ENCODE assay signal across 33 cellular contexts in genomic region chr4:183011213-183011907, GRCh38.
DNase-seq lines count a peak whose midpoint lies in the region; ATAC-seq, FAIRE-seq and TF ChIP-seq lines count a peak whose summit lies in the region.
"Had no signal": no experiment of that assay in that cellular context is flagged by ENCODE, and none has a peak within 500 bp of the region (broad histone marks: within the 10 kb centered on the region; RNA-seq: fewer than 3 reads in every experiment).

No MANE protein-coding gene starts in this region.

- H3K79me1 ChIP-seq in mesenchymal stem cell (replicated peaks; ENCODE audit: low read length, poor library complexity, severe bottlenecking): no peaks in the 10 kb centered on the region

- H2AFZ ChIP-seq in astrocyte (ENCODE audit: low read depth, low read length) (no peak overlapping the region), mesenchymal stem cell (ENCODE audit: low read depth, low read length) (no peak overlapping the region)
- H2AFZ ChIP-seq: hepatocyte had no signal

- H3K27me3 ChIP-seq in astrocyte (ENCODE audit: insufficient read depth, low read length) (peaks cover 20% of the 10 kb centered on the region), mesenchymal stem cell (ENCODE audit: control insufficient read depth in 1 of 2, insufficient read depth in 1 of 2, low read length in 2 of 2) (peaks cover 28 to 45% of the 10 kb centered on the region in 2 experiments), right lobe of liver (no peaks in the 10 kb centered on the region)
- H3K27me3 ChIP-seq: vagina had no signal

- no peak overlapping the region for H3K4me3 Mint-ChIP-seq in astrocyte (ENCODE audit: unreplicated experiment)
- H3K4me3 Mint-ChIP-seq: activated T-helper 1 cell treated with anti-CD3 and anti-CD28 coated beads, Interleukin-12 subunit alpha, Interleukin-12 subunit beta, Interleukin-2, Interleukin-4 antibody, amounts not matched to agents 30 ng/mL and 10 ng/mL and 1 ng/mL, durations not matched to agents 14 hours and 24 hours and 36 hours; CD4-positive, CD25-positive, alpha-beta regulatory T cell; immature natural killer cell; neural crest cell; stimulated activated effector memory CD8-positive, alpha-beta T cell treated with anti-CD3 and anti-CD28 coated beads, Interleukin-12 subunit alpha, Interleukin-12 subunit beta, amount 100 ng/mL, for 72 hours; T-cell had no signal

- no peak overlapping the region for H2BK15ac ChIP-seq in mesenchymal stem cell (ENCODE audit: low read depth, poor library complexity, severe bottlenecking)

- H3K27ac ChIP-seq in astrocyte (ENCODE audit: low read depth, low read length) (no peak overlapping the region), mesenchymal stem cell (ENCODE audit: low read length, poor library complexity, severe bottlenecking) (no peak overlapping the region), right lobe of liver (no peak overlapping the region)
- H3K27ac ChIP-seq: dorsolateral prefrontal cortex, hepatocyte, KMS-11, psoas muscle, skin epidermis, vagina had no signal

- H3K23ac ChIP-seq in mesenchymal stem cell (ENCODE audit: low read length in 2 of 2): no peak overlapping the region

- H3K14ac ChIP-seq in mesenchymal stem cell (ENCODE audit: low read length in 2 of 2): no peak overlapping the region

- H3K4me1 ChIP-seq in astrocyte (ENCODE audit: insufficient read depth, low read length): no peaks in the 10 kb centered on the region
- peaks cover 1% of the 10 kb centered on the region for H3K4me1 ChIP-seq in mesenchymal stem cell (ENCODE audit: control insufficient read depth, insufficient read depth, low read depth, low read length)
- no peaks in the 10 kb centered on the region for H3K4me1 ChIP-seq in right lobe of liver
- H3K4me1 ChIP-seq: psoas muscle, vagina had no signal

- H3K36me3 Mint-ChIP-seq in astrocyte (ENCODE audit: low read depth, unreplicated experiment): no peaks in the 10 kb centered on the region
- H3K36me3 Mint-ChIP-seq: CD4-positive, CD25-positive, alpha-beta regulatory T cell; immature natural killer cell; stimulated activated effector memory CD8-positive, alpha-beta T cell treated with anti-CD3 and anti-CD28 coated beads, Interleukin-12 subunit alpha, Interleukin-12 subunit beta, amount 100 ng/mL, for 72 hours; T-cell had no signal

- H3K4me2 ChIP-seq in astrocyte (ENCODE audit: low read length) (no peak overlapping the region), mesenchymal stem cell (ENCODE audit: low read length, poor library complexity, severe bottlenecking) (no peak overlapping the region)
- H3K4me2 ChIP-seq: hepatocyte, KMS-11 had no signal

- H3K9me3 Mint-ChIP-seq in astrocyte (ENCODE audit: unreplicated experiment): no peaks in the 10 kb centered on the region
- H3K9me3 Mint-ChIP-seq: activated T-helper 1 cell treated with anti-CD3 and anti-CD28 coated beads, Interleukin-12 subunit alpha, Interleukin-12 subunit beta, Interleukin-2, Interleukin-4 antibody, amounts not matched to agents 30 ng/mL and 10 ng/mL and 1 ng/mL, durations not matched to agents 14 hours and 24 hours and 36 hours; immature natural killer cell; neural crest cell; stimulated activated effector memory CD8-positive, alpha-beta T cell treated with anti-CD3 and anti-CD28 coated beads, Interleukin-12 subunit alpha, Interleukin-12 subunit beta, amount 100 ng/mL, for 72 hours; T-cell had no signal

- H3K27me3 Mint-ChIP-seq in astrocyte (ENCODE audit: low read depth, unreplicated experiment): peaks cover 45% of the 10 kb centered on the region
- H3K27me3 Mint-ChIP-seq: CD4-positive, CD25-positive, alpha-beta regulatory T cell had no signal

- no peak overlapping the region for H2BK120ac ChIP-seq in mesenchymal stem cell (ENCODE audit: low read depth, low read length)

- H2BK5ac ChIP-seq in mesenchymal stem cell (ENCODE audit: low read depth, low read length, poor library complexity, severe bottlenecking): no peak overlapping the region

- no peak overlapping the region for H4K91ac ChIP-seq in mesenchymal stem cell (ENCODE audit: low read length)

- H3K4ac ChIP-seq in mesenchymal stem cell (ENCODE audit: low read depth in 1 of 2, low read length in 2 of 2): no peak overlapping the region

- no peaks in the 10 kb centered on the region for H3K9me3 ChIP-seq in astrocyte (ENCODE audit: insufficient read depth, low read depth, low read length)
- H3K9me3 ChIP-seq in mesenchymal stem cell (ENCODE audit: control insufficient read depth, low read length): no peaks in the 10 kb centered on the region
- no peaks in the 10 kb centered on the region for H3K9me3 ChIP-seq in right lobe of liver
- H3K9me3 ChIP-seq: mucosa of descending colon, psoas muscle, vagina had no signal

- no peak overlapping the region for H2AK5ac ChIP-seq in mesenchymal stem cell (ENCODE audit: low read length, severe bottlenecking)

- no peaks in the 10 kb centered on the region for H3K36me3 ChIP-seq in astrocyte (ENCODE audit: insufficient read depth, low read length)
- H3K36me3 ChIP-seq in mesenchymal stem cell (ENCODE audit: control insufficient read depth in 1 of 2, insufficient read depth in 2 of 2, low read depth in 1 of 2, low read length in 2 of 2): no peaks in the 10 kb centered on the region
- no peaks in the 10 kb centered on the region for H3K36me3 ChIP-seq in right lobe of liver
- H3K36me3 ChIP-seq: vagina had no signal

- H4K8ac ChIP-seq in mesenchymal stem cell (ENCODE audit: low read length): no peak overlapping the region

- H3K4me1 Mint-ChIP-seq in astrocyte (ENCODE audit: low read depth, unreplicated experiment): no peaks in the 10 kb centered on the region
- H3K4me1 Mint-ChIP-seq: immature natural killer cell; neural crest cell; stimulated activated effector memory CD8-positive, alpha-beta T cell treated with anti-CD3 and anti-CD28 coated beads, Interleukin-12 subunit alpha, Interleukin-12 subunit beta, amount 100 ng/mL, for 72 hours; T-cell had no signal

- no peak for FAIRE-seq in HTR-8/SVneo (lab: Jason Lieb, UNC)
- FAIRE-seq in astrocyte (lab: Jason Lieb, UNC): no peak
- FAIRE-seq: endothelial cell of umbilical vein, GM12891, H1 had no signal

- H3K79me2 ChIP-seq in astrocyte (ENCODE audit: insufficient read depth, low read length): no peaks in the 10 kb centered on the region
- H3K79me2 ChIP-seq: hepatocyte had no signal

- DNase-seq in Ammon's horn (ENCODE audit: low spot score) (peak; percentile 39), HTR-8/SVneo (ENCODE audit: insufficient read length, low spot score) (peak; percentile 23), astrocyte (ENCODE audit: low read depth) (peak; percentile 44), mesenchymal stem cell (peak; percentile 77), right lobe of liver (no peak), cerebellar cortex (ENCODE audit: low spot score) (no peak)
- DNase-seq: activated CD4-positive, alpha-beta T cell treated with anti-CD3 and anti-CD28 coated beads for 4 hours; activated naive CD4-positive, alpha-beta T cell treated with anti-CD3 and anti-CD28 coated beads, Interleukin-2, amount 50 U/mL, for 16 hours; CD4-positive, CD25-positive, alpha-beta regulatory T cell; DMS153; dorsolateral prefrontal cortex; foreskin fibroblast; immature natural killer cell; mucosa of descending colon; NCI-H187; NCI-H226; NCI-H774; psoas muscle; SHP77; stimulated activated CD4-positive, alpha-beta T cell treated with anti-CD3 and anti-CD28 coated beads, Interleukin-2, amount 100 ng/mL, for 24 hours; T-cell had no signal

- ATAC-seq in HG03025 (IDR thresholded peaks at IDR 0.05; ENCODE audit: low FRiP score, unreplicated experiment) (no peak), right lobe of liver (no peak), GM19324 (IDR thresholded peaks at IDR 0.05; ENCODE audit: low FRiP score, unreplicated experiment) (no peak)
- ATAC-seq: mucosa of descending colon; psoas muscle; stimulated activated effector memory CD8-positive, alpha-beta T cell treated with anti-CD3 and anti-CD28 coated beads, Interleukin-12 subunit alpha, Interleukin-12 subunit beta, amount 100 ng/mL, for 72 hours; T-cell had no signal

- H3K4me3 ChIP-seq in astrocyte (ENCODE audit: insufficient read depth, low read depth, low read length) (no peak overlapping the region), mesenchymal stem cell (ENCODE audit: insufficient read depth in 1 of 2, low read depth in 1 of 2, low read length in 2 of 2) (no peak overlapping the region), right lobe of liver (no peak overlapping the region)
- H3K4me3 ChIP-seq: dorsolateral prefrontal cortex, hepatocyte, mucosa of descending colon, psoas muscle, skin epidermis, vagina had no signal

- H2BK12ac ChIP-seq in mesenchymal stem cell (ENCODE audit: low read length in 2 of 2): no peak overlapping the region

- H3K27ac Mint-ChIP-seq in astrocyte (ENCODE audit: unreplicated experiment): peak overlapping the region; percentile 12
- H3K27ac Mint-ChIP-seq: activated T-helper 1 cell treated with anti-CD3 and anti-CD28 coated beads, Interleukin-12 subunit alpha, Interleukin-12 subunit beta, Interleukin-2, Interleukin-4 antibody, amounts not matched to agents 30 ng/mL and 10 ng/mL and 1 ng/mL, durations not matched to agents 14 hours and 24 hours and 36 hours; CD4-positive, CD25-positive, alpha-beta regulatory T cell; immature natural killer cell; stimulated activated effector memory CD8-positive, alpha-beta T cell treated with anti-CD3 and anti-CD28 coated beads, Interleukin-12 subunit alpha, Interleukin-12 subunit beta, amount 100 ng/mL, for 72 hours; T-cell had no signal

- peak overlapping the region in 1 of 2 experiments; percentile 5 for H3K18ac ChIP-seq in mesenchymal stem cell (ENCODE audit: low read depth in 1 of 2, low read length in 2 of 2)

- 26% methylated on average over 8 of the region's 8 CpGs for WGBS in mesenchymal stem cell
- WGBS in right lobe of liver (ENCODE audit: insufficient coverage, low coverage, low lambda C conversion rate, missing lambda C conversion rate): 53% methylated on average over 7 of the region's 8 CpGs

- H3K9ac ChIP-seq in astrocyte (ENCODE audit: low read length) (no peak overlapping the region), mesenchymal stem cell (ENCODE audit: low read length) (no peak overlapping the region)
- H3K9ac ChIP-seq: KMS-11 had no signal

- H4K20me1 ChIP-seq in astrocyte (ENCODE audit: insufficient read depth, low read length): no peaks in the 10 kb centered on the region

- intact Hi-C loops in right lobe of liver (cut with DNase I): no loop called here

- no peak for TF ChIP-seq POLR2A in right lobe of liver (IDR thresholded peaks at IDR 0.05)

- TF ChIP-seq CTCF in astrocyte (IDR thresholded peaks at IDR 0.05; ENCODE audit: insufficient read depth, low read depth, low read length): no peak
- TF ChIP-seq CTCF in right lobe of liver (IDR thresholded peaks at IDR 0.05): no peak

Comparison
In these comparisons a context has a peak if more than half of its experiments do, and no peak if none do; other contexts are left out.
1. DNase-seq: peak in Ammon's horn (single experiment), HTR-8/SVneo (single experiment), astrocyte (single experiment) and mesenchymal stem cell (single experiment); none in right lobe of liver (0 of 3) and cerebellar cortex (single experiment).